Comparison of ENCODE assay signal across 23 cellular contexts in genomic region chr1:66681686-66682085, GRCh38.
DNase-seq lines count a peak whose midpoint lies in the region; ATAC-seq, FAIRE-seq and TF ChIP-seq lines count a peak whose summit lies in the region.
"Had no signal": no experiment of that assay in that cellular context is flagged by ENCODE, and none has a peak within 500 bp of the region (broad histone marks: within the 10 kb centered on the region; RNA-seq: fewer than 3 reads in every experiment).

No MANE protein-coding gene starts in this region.

- H3K4me2 ChIP-seq in SK-N-SH (no peak overlapping the region), endothelial cell of umbilical vein (ENCODE audit: insufficient read depth, low read length) (no peak overlapping the region), mammary epithelial cell (ENCODE audit: insufficient read depth, low read depth, low read length) (no peak overlapping the region)
- H3K4me2 ChIP-seq: A549, GM23338 had no signal

- H4K20me1 ChIP-seq in SK-N-SH (ENCODE audit: insufficient read depth) = no peaks in the 10 kb centered on the region
- H4K20me1 ChIP-seq in endothelial cell of umbilical vein (replicated peaks; ENCODE audit: control insufficient read depth, extremely low read depth, insufficient read depth, low read length) = no peaks in the 10 kb centered on the region
- H4K20me1 ChIP-seq in mammary epithelial cell (ENCODE audit: insufficient read depth, low read length) = no peaks in the 10 kb centered on the region

- H3K9me3 ChIP-seq in SK-N-SH (no peaks in the 10 kb centered on the region), endothelial cell of umbilical vein (replicated peaks; ENCODE audit: control insufficient read depth, insufficient read depth, low read length) (no peaks in the 10 kb centered on the region), mammary epithelial cell (replicated peaks; ENCODE audit: insufficient read depth, low read length) (no peaks in the 10 kb centered on the region)
- H3K9me3 ChIP-seq: A549, Caco-2 had no signal

- H2AFZ ChIP-seq in SK-N-SH (ENCODE audit: low read depth) = no peak overlapping the region
- H2AFZ ChIP-seq in endothelial cell of umbilical vein (ENCODE audit: low read depth, low read length) = no peak overlapping the region
- H2AFZ ChIP-seq in mammary epithelial cell (ENCODE audit: low read depth, low read length) = no peak overlapping the region
- H2AFZ ChIP-seq: GM23338 had no signal

- peaks cover 12 to 80% of the 10 kb centered on the region in 2 experiments for H3K36me3 ChIP-seq in SK-N-SH (replicated peaks in 1 of 2; ENCODE audit: control insufficient read depth in 1 of 2, insufficient read depth in 2 of 2, low read length in 1 of 2)
- peaks cover 0 to 4% of the 10 kb centered on the region in 2 experiments for H3K36me3 ChIP-seq in endothelial cell of umbilical vein (ENCODE audit: control insufficient read depth in 2 of 2, extremely low read depth in 1 of 2, insufficient read depth in 2 of 2, low read length in 2 of 2)
- no peaks in the 10 kb centered on the region for H3K36me3 ChIP-seq in mammary epithelial cell (ENCODE audit: insufficient read depth, low read length)

- TF ChIP-seq CTCF in SK-N-SH (IDR thresholded peaks at IDR 0.05) (no peak), endothelial cell of umbilical vein (IDR thresholded peaks at IDR 0.05; ENCODE audit: extremely low read depth in 1 of 2, insufficient read depth in 1 of 2, low read depth in 1 of 2, low read length in 2 of 2) (no peak), mammary epithelial cell (conservative IDR thresholded peaks at IDR 0.05 in 1 of 2, IDR thresholded peaks at IDR 0.05 in 1 of 2; ENCODE audit: extremely low read depth in 1 of 2, insufficient read depth in 1 of 2, low read depth in 1 of 2, low read length in 2 of 2) (no peak)

- no peak for TF ChIP-seq RAD21 in SK-N-SH (IDR thresholded peaks at IDR 0.05; ENCODE audit: low read length)

- no peaks in the 10 kb centered on the region for H3K9me1 ChIP-seq in endothelial cell of umbilical vein (replicated peaks; ENCODE audit: control insufficient read depth, extremely low read depth, insufficient read depth, low read length)

- BruUV-seq in endothelial cell of umbilical vein (replicated peaks; lab: Mats Ljungman, UMichigan) = no TSS peak
- no TSS peak for BruUV-seq in mammary epithelial cell (replicated peaks; lab: Mats Ljungman, UMichigan)

- in situ Hi-C loops in mammary epithelial cell (cut with MboI; ENCODE audit: low sequenced_read_pairs in 2 of 2) = no loop called here

- TF ChIP-seq EP300 in SK-N-SH (IDR thresholded peaks at IDR 0.05; ENCODE audit: borderline replicate concordance in 1 of 2, low read depth in 1 of 2, low read length in 1 of 2) = no peak

- H3K27ac ChIP-seq in SK-N-SH (ENCODE audit: low read depth in 2 of 2, low read length in 1 of 2) = no peak overlapping the region
- no peak overlapping the region for H3K27ac ChIP-seq in endothelial cell of umbilical vein (ENCODE audit: insufficient read depth, low read depth, low read length)
- no peak overlapping the region for H3K27ac ChIP-seq in mammary epithelial cell (ENCODE audit: insufficient read depth, low read depth, low read length)
- H3K27ac ChIP-seq: 22Rv1, A549, C4-2B had no signal

- 100% methylated on average over 2 of the region's 2 CpGs for WGBS in SK-N-SH (ENCODE audit: low lambda C conversion rate)
- WGBS in mammary epithelial cell (ENCODE audit: low coverage, missing lambda C conversion rate) = 100% methylated on average over 2 of the region's 2 CpGs

- no peak for FAIRE-seq in endothelial cell of umbilical vein (lab: Jason Lieb, UNC)
- FAIRE-seq: A549, G401.6, GM12891, GM18507, H54, HTR-8/SVneo had no signal

- no peak for TF ChIP-seq POLR2A in endothelial cell of umbilical vein (IDR thresholded peaks at IDR 0.05; ENCODE audit: low read depth, low read length)

- DNase-seq in SK-N-SH (no peak), M059J (ENCODE audit: low read depth) (peak; percentile 57), endothelial cell of umbilical vein (ENCODE audit: low read depth, low spot score) (no peak), kidney tubule cell (ENCODE audit: low spot score) (peak; percentile 12), NCI-H510A treated with DMSO at 0.1 percent for 48 hours (lab: John Stamatoyannopoulos, UW) (no peak), T-helper 1 cell (no peak), mammary epithelial cell (no peak)
- DNase-seq: AML-193; Caco-2; CD4-positive, alpha-beta T cell; DMS153; DMS79; IMR-90 had no signal

- no peak for ATAC-seq in SK-N-SH treated with all-trans-retinoic acid at 6 μM for 48 hours
- ATAC-seq: A549, GM23338 had no signal

- dilution Hi-C loops in endothelial cell of umbilical vein (cut with MboI; ENCODE audit: extremely low pct_ligation_motif_present, low sequenced_read_pairs) = no loop called here
- dilution Hi-C loops in mammary epithelial cell (cut with HindIII; ENCODE audit: low sequenced_read_pairs) = no loop called here

- CTCF ChIA-PET in SK-N-SH (lab: Yijun Ruan, JAX) (interaction anchor here (0.6 kb wide), 1 partner anchor 530 kb away, joined by 3 read pairs; no protein-coding TSS in a partner anchor), endothelial cell of umbilical vein (lab: Charles Lee) (interaction anchor here (1.2 kb wide), 1 partner anchor 9 kb away, joined by 3 read pairs; no protein-coding TSS in a partner anchor), mammary epithelial cell (lab: Charles Lee; ENCODE audit: low non-redundant PET) (no interaction called here)

- H3K9ac ChIP-seq in SK-N-SH (no peak overlapping the region), endothelial cell of umbilical vein (replicated peaks; ENCODE audit: extremely low read depth, insufficient read depth, low read length) (no peak overlapping the region), mammary epithelial cell (ENCODE audit: insufficient read depth, low read length) (no peak overlapping the region)

- peaks cover 0 to 20% of the 10 kb centered on the region in 2 experiments; a peak in 3 of 4 replicates for H3K4me1 ChIP-seq in SK-N-SH (ENCODE audit: control insufficient read depth in 1 of 2, insufficient read depth in 2 of 2, low read depth in 1 of 2, low read length in 1 of 2)
- H3K4me1 ChIP-seq in endothelial cell of umbilical vein (ENCODE audit: control insufficient read depth, extremely low read depth, insufficient read depth, low read length) = peaks cover 23% of the 10 kb centered on the region
- H3K4me1 ChIP-seq in mammary epithelial cell (ENCODE audit: insufficient read depth, low read length) = no peaks in the 10 kb centered on the region
- H3K4me1 ChIP-seq: Caco-2 had no signal

- peaks cover 35% of the 10 kb centered on the region for H3F3A ChIP-seq in SK-N-SH (replicated peaks; ENCODE audit: insufficient read depth)

- H3K4me3 ChIP-seq in SK-N-SH (ENCODE audit: low read depth in 2 of 2, low read length in 1 of 2) (no peak overlapping the region), endothelial cell of umbilical vein (replicated peaks in 1 of 3; ENCODE audit: insufficient read depth in 1 of 3, low read depth in 1 of 3, low read length in 3 of 3) (no peak overlapping the region), mammary epithelial cell (replicated peaks in 1 of 3; ENCODE audit: insufficient read depth in 1 of 3, low read depth in 2 of 3, low read length in 3 of 3) (no peak overlapping the region)
- H3K4me3 ChIP-seq: A549, GM23338 had no signal

- H3K27me3 ChIP-seq in SK-N-SH (ENCODE audit: insufficient read depth) = no peaks in the 10 kb centered on the region
- no peaks in the 10 kb centered on the region for H3K27me3 ChIP-seq in endothelial cell of umbilical vein (ENCODE audit: control insufficient read depth in 2 of 2, insufficient read depth in 2 of 2, low read length in 2 of 2)
- no peaks in the 10 kb centered on the region for H3K27me3 ChIP-seq in mammary epithelial cell (ENCODE audit: insufficient read depth, low read length)

- POLR2A ChIA-PET in SK-N-SH (lab: Yijun Ruan, JAX) = no interaction called here
- POLR2A ChIA-PET in endothelial cell of umbilical vein (lab: Charles Lee) = no interaction called here

- intact Hi-C loops in endothelial cell of umbilical vein (cut with micrococcal nuclease) (no loop called here), mammary epithelial cell (cut with micrococcal nuclease) (no loop called here)

- H3K79me2 ChIP-seq in SK-N-SH (ENCODE audit: insufficient read depth) (no peaks in the 10 kb centered on the region), endothelial cell of umbilical vein (ENCODE audit: control insufficient read depth, insufficient read depth, low read length) (no peaks in the 10 kb centered on the region), mammary epithelial cell (ENCODE audit: insufficient read depth, low read length) (no peaks in the 10 kb centered on the region)

- H3K9me2 ChIP-seq in SK-N-SH = no peaks in the 10 kb centered on the region

TF ChIP-seq in SK-N-SH, 30 proteins besides CTCF, POLR2A, EP300 and RAD21 (continues in another document):
- no peak for TF ChIP-seq IRF3 (IDR thresholded peaks at IDR 0.05; ENCODE audit: low read depth, low read length)

TF ChIP-seq in SK-N-SH treated with all-trans-retinoic acid at 6 μM for 48 hours, 23 proteins besides CTCF, POLR2A, EP300 and RAD21 (continues in another document):
- no peak for TF ChIP-seq SNAI2 (CRISPR knock-in tag; IDR thresholded peaks at IDR 0.05)
- TF ChIP-seq TOX (CRISPR knock-in tag; IDR thresholded peaks at IDR 0.05; ENCODE audit: borderline replicate concordance) = no peak
- no peak for TF ChIP-seq ZFP30 (CRISPR knock-in tag; IDR thresholded peaks at IDR 0.05)

TF ChIP-seq in endothelial cell of umbilical vein, 7 proteins besides CTCF, POLR2A, EP300 and RAD21:
- TF ChIP-seq EZH2 (IDR thresholded peaks at IDR 0.05; ENCODE audit: borderline replicate concordance, low read depth, low read length, severe bottlenecking) (no peak), FOS (IDR thresholded peaks at IDR 0.05; ENCODE audit: borderline replicate concordance, insufficient read depth, low read length) (peak; percentile 26), POLR2AphosphoS5 (IDR thresholded peaks at IDR 0.05; ENCODE audit: insufficient read depth, low read depth, low read length) (no peak)

Comparison
In these comparisons a context has a peak if more than half of its experiments do, and no peak if none do; other contexts are left out.
1. DNase-seq: peak in M059J (single experiment) and kidney tubule cell (single experiment); none in SK-N-SH (single experiment), endothelial cell of umbilical vein (single experiment), NCI-H510A treated with DMSO at 0.1 percent for 48 hours (single experiment), T-helper 1 cell (0 of 5) and mammary epithelial cell (single experiment).